Comparison of ENCODE assay signal across 17 cellular contexts in genomic region chr9:83012160-83012559, GRCh38.
"Had no signal": no experiment of that assay in that cellular context is flagged by ENCODE, and none has a peak within 500 bp of the region (broad histone marks: within the 10 kb centered on the region; RNA-seq: fewer than 3 reads in every experiment).

No MANE protein-coding gene starts in this region.

- H3K27ac Mint-ChIP-seq: activated CD8-positive, alpha-beta memory T cell treated with anti-CD3 and anti-CD28 coated beads, Interleukin-2, amount 10 ng/mL, durations not matched to agents 7 days and 5 days; activated naive CD4-positive, alpha-beta T cell treated with anti-CD3 and anti-CD28 coated beads, Interleukin-2, amount 10 ng/mL, durations not matched to agents 7 days and 5 days had no signal

- H3K4me3 Mint-ChIP-seq: activated CD8-positive, alpha-beta memory T cell treated with anti-CD3 and anti-CD28 coated beads, Interleukin-2, amount 10 ng/mL, durations not matched to agents 7 days and 5 days; activated naive CD4-positive, alpha-beta T cell treated with anti-CD3 and anti-CD28 coated beads, Interleukin-2, amount 10 ng/mL, durations not matched to agents 7 days and 5 days; natural killer cell treated with Interleukin-12 subunit alpha and Interleukin-12 subunit beta and Interleukin-15 and Interleukin-18, amount 100 ng/mL, for 72 hours had no signal

- H3K4me3 ChIP-seq: adrenal gland, colonic mucosa, gastroesophageal sphincter, left lung, transverse colon had no signal

- H3K9me3 ChIP-seq: adrenal gland, colonic mucosa, gastroesophageal sphincter, left lung, transverse colon had no signal

- H3K9me3 Mint-ChIP-seq: activated naive CD4-positive, alpha-beta T cell treated with anti-CD3 and anti-CD28 coated beads, Interleukin-2, amount 10 ng/mL, durations not matched to agents 7 days and 5 days had no signal

- H3K36me3 Mint-ChIP-seq: activated CD8-positive, alpha-beta memory T cell treated with anti-CD3 and anti-CD28 coated beads, Interleukin-2, amount 10 ng/mL, durations not matched to agents 7 days and 5 days; activated naive CD4-positive, alpha-beta T cell treated with anti-CD3 and anti-CD28 coated beads, Interleukin-2, amount 10 ng/mL, durations not matched to agents 7 days and 5 days had no signal

- H3K4me1 ChIP-seq: colonic mucosa, gastroesophageal sphincter had no signal

- H3K27me3 Mint-ChIP-seq: activated CD8-positive, alpha-beta memory T cell treated with anti-CD3 and anti-CD28 coated beads, Interleukin-2, amount 10 ng/mL, durations not matched to agents 7 days and 5 days had no signal

- DNase-seq: activated CD4-positive, alpha-beta T cell treated with anti-CD3 and anti-CD28 coated beads for 1 hour; activated CD4-positive, alpha-beta T cell treated with anti-CD3 and anti-CD28 coated beads, Interleukin-2, amount 50 U/mL, for 4 hours; activated CD8-positive, alpha-beta memory T cell treated with anti-CD3 and anti-CD28 coated beads, Interleukin-2, amount 10 ng/mL, durations not matched to agents 7 days and 5 days; activated naive CD4-positive, alpha-beta T cell treated with anti-CD3 and anti-CD28 coated beads, Interleukin-2, amount 10 ng/mL, durations not matched to agents 7 days and 5 days; activated T-cell treated with anti-CD3 and anti-CD28 coated beads, Interleukin-2, amount 50 U/mL, for 1 hour; adrenal gland; colonic mucosa; left lung; mesendoderm; posterior cingulate gyrus; stimulated activated CD4-positive, alpha-beta T cell treated with anti-CD3 and anti-CD28 coated beads, Interleukin-15, amount 100 ng/mL, for 24 hours; stimulated activated CD4-positive, alpha-beta T cell treated with anti-CD3 and anti-CD28 coated beads, Interleukin-4, amount 100 ng/mL, for 1 hour; stimulated activated naive CD4-positive, alpha-beta T cell; T-helper 2 cell; transverse colon had no signal

- H3K36me3 ChIP-seq: adrenal gland, colonic mucosa, gastroesophageal sphincter, left lung, transverse colon had no signal

- ATAC-seq: activated CD8-positive, alpha-beta memory T cell treated with anti-CD3 and anti-CD28 coated beads, Interleukin-2, amount 10 ng/mL, durations not matched to agents 7 days and 5 days; gastroesophageal sphincter; natural killer cell treated with Interleukin-12 subunit alpha and Interleukin-12 subunit beta and Interleukin-15 and Interleukin-18, amount 100 ng/mL, for 72 hours had no signal

- H3K27me3 ChIP-seq: adrenal gland, colonic mucosa, gastroesophageal sphincter, left lung, transverse colon had no signal

- H3K27ac ChIP-seq: adrenal gland, colonic mucosa, gastroesophageal sphincter, left lung, transverse colon had no signal
